17 cellular contexts compared by ENCODE assay signal in genomic region chr2:49943944-49944803, GRCh38.
DNase-seq lines count a peak whose midpoint lies in the region; ATAC-seq and TF ChIP-seq lines count a peak whose summit lies in the region.
"Had no signal": no experiment of that assay in that cellular context is flagged by ENCODE, and none has a peak within 500 bp of the region (broad histone marks: within the 10 kb centered on the region; RNA-seq: fewer than 3 reads in every experiment).

No MANE protein-coding gene starts in this region.

- H3K9me3 ChIP-seq in gastrocnemius medialis (no peaks in the 10 kb centered on the region), mucosa of descending colon (no peaks in the 10 kb centered on the region)
- H3K9me3 ChIP-seq: breast epithelium had no signal

- no peak overlapping the region for H3K27ac Mint-ChIP-seq in activated T-helper 17 cell treated with anti-CD3 and anti-CD28 coated beads, Interleukin-2, amount 50 U/mL, for 72 hours
- H3K27ac Mint-ChIP-seq: activated T-helper 2 cell treated with anti-CD3 and anti-CD28 coated beads, Interferon-gamma antibody, Interleukin-2, Interleukin-4, amounts not matched to agents 10 μg/mL and 5 μg/mL and 100 μg/mL, durations not matched to agents 14 hours and 24 hours and 36 hours; CD4-positive, CD25-positive, alpha-beta regulatory T cell had no signal

- H3K36me3 ChIP-seq in gastrocnemius medialis = no peaks in the 10 kb centered on the region
- H3K36me3 ChIP-seq in mucosa of descending colon (ENCODE audit: low read depth) = no peaks in the 10 kb centered on the region
- H3K36me3 ChIP-seq: breast epithelium had no signal

- intact Hi-C loops in gastrocnemius medialis (cut with DNase I; ENCODE audit: low total_unique reads) (no loop called here), mucosa of descending colon (cut with DNase I, micrococcal nuclease) (no loop called here)

- no peak for TF ChIP-seq POLR2A in gastrocnemius medialis (IDR thresholded peaks at IDR 0.05)

- H3K4me3 ChIP-seq in gastrocnemius medialis (no peak overlapping the region), mucosa of descending colon (no peak overlapping the region)
- H3K4me3 ChIP-seq: breast epithelium had no signal

- H3K4me1 Mint-ChIP-seq in activated T-helper 17 cell treated with anti-CD3 and anti-CD28 coated beads, Interleukin-2, amount 50 U/mL, for 72 hours = peaks cover 6% of the 10 kb centered on the region

- no peak for TF ChIP-seq CTCF in gastrocnemius medialis (IDR thresholded peaks at IDR 0.05 in 4 of 5, conservative IDR thresholded peaks at IDR 0.05 in 1 of 5)
- no peak for TF ChIP-seq CTCF in mucosa of descending colon (IDR thresholded peaks at IDR 0.05)

- H3K4me1 ChIP-seq in gastrocnemius medialis = no peaks in the 10 kb centered on the region
- H3K4me1 ChIP-seq in mucosa of descending colon (ENCODE audit: low read depth) = no peaks in the 10 kb centered on the region
- H3K4me1 ChIP-seq: breast epithelium had no signal

- H3K27me3 Mint-ChIP-seq in activated T-helper 17 cell treated with anti-CD3 and anti-CD28 coated beads, Interleukin-2, amount 50 U/mL, for 72 hours = no peaks in the 10 kb centered on the region
- H3K27me3 Mint-ChIP-seq: CD4-positive, CD25-positive, alpha-beta regulatory T cell had no signal

- no peaks in the 10 kb centered on the region for H3K27me3 ChIP-seq in gastrocnemius medialis
- H3K27me3 ChIP-seq: breast epithelium had no signal

- H3K4me3 Mint-ChIP-seq in activated T-helper 17 cell treated with anti-CD3 and anti-CD28 coated beads, Interleukin-2, amount 50 U/mL, for 72 hours = peak overlapping the region; percentile 15
- H3K4me3 Mint-ChIP-seq: CD4-positive, CD25-positive, alpha-beta regulatory T cell had no signal

- DNase-seq in DMS79 treated with DMSO at 0.1 percent for 48 hours (lab: John Stamatoyannopoulos, UW) (peak; percentile 92), LoVo (ENCODE audit: low spot score) (peak; percentile 2), gastrocnemius medialis (no peak), amygdala (lab: John Stamatoyannopoulos, UW) (no peak), kidney tubule cell (ENCODE audit: low spot score) (no peak), mucosa of descending colon (no peak)
- DNase-seq: activated CD4-positive, CD25-positive, alpha-beta regulatory T cell; cortex of kidney; mammary epithelial cell; NCI-H1105; NCI-H748 treated with DMSO at 0.1 percent for 48 hours; PC-3 had no signal

- H3K27ac ChIP-seq in gastrocnemius medialis = no peak overlapping the region
- H3K27ac ChIP-seq: breast epithelium had no signal

- peaks cover 3% of the 10 kb centered on the region for H3K9me3 Mint-ChIP-seq in activated T-helper 17 cell treated with anti-CD3 and anti-CD28 coated beads, Interleukin-2, amount 50 U/mL, for 72 hours

- in situ Hi-C loops in gastrocnemius medialis (cut with MboI; ENCODE audit: low sequenced_read_pairs in 4 of 4) = no loop called here

- H3K36me3 Mint-ChIP-seq in activated T-helper 17 cell treated with anti-CD3 and anti-CD28 coated beads, Interleukin-2, amount 50 U/mL, for 72 hours (ENCODE audit: low read depth) = no peaks in the 10 kb centered on the region
- H3K36me3 Mint-ChIP-seq: CD4-positive, CD25-positive, alpha-beta regulatory T cell had no signal

- ATAC-seq in GM19324 (IDR thresholded peaks at IDR 0.05; ENCODE audit: low FRiP score, unreplicated experiment) (peak; percentile 38), gastrocnemius medialis (no peak), mucosa of descending colon (no peak)
- ATAC-seq in activated T-helper 17 cell treated with anti-CD3 and anti-CD28 coated beads, Interleukin-2, amount 50 U/mL, for 72 hours (replicated peaks) = no peak
- ATAC-seq: PC-3 had no signal

Comparison
In these comparisons a context has a peak if more than half of its experiments do, and no peak if none do; other contexts are left out.
1. DNase-seq: peak in DMS79 treated with DMSO at 0.1 percent for 48 hours (single experiment) and LoVo (single experiment); none in gastrocnemius medialis (0 of 2), amygdala (0 of 56), kidney tubule cell (single experiment) and mucosa of descending colon (0 of 3).